Comparison of ENCODE assay signal across 21 cellular contexts in genomic region chr9:105252405-105252756, GRCh38. TPM values are rescaled to one million over a fixed set of nuclear protein-coding genes. Genes with fewer than 3 reads are reported as not detected.
A peak's percentile ranks its signal among the peaks of the same experiment; 100 is the strongest.
DNase-seq lines count a peak whose midpoint lies in the region; ATAC-seq, FAIRE-seq and TF ChIP-seq lines count a peak whose summit lies in the region.
"Had no signal": no experiment of that assay in that cellular context is flagged by ENCODE, and none has a peak within 500 bp of the region (broad histone marks: within the 10 kb centered on the region; RNA-seq: fewer than 3 reads in every experiment).

No MANE protein-coding gene starts in this region.

- H3K4me3 Mint-ChIP-seq in astrocyte (ENCODE audit: unreplicated experiment) (no peak overlapping the region), glutamatergic neuron (ENCODE audit: unreplicated experiment) (no peak overlapping the region)
- H3K4me3 Mint-ChIP-seq: CD8-positive, alpha-beta memory T cell; IgD-negative memory B cell had no signal

- TF ChIP-seq POLR2A in HepG2 (IDR thresholded peaks at IDR 0.05; ENCODE audit: insufficient read depth in 1 of 2, low read depth in 2 of 2, low read length in 2 of 2) (no peak), transverse colon (IDR thresholded peaks at IDR 0.05) (peak; percentile 61)

- H4K20me1 ChIP-seq in astrocyte (ENCODE audit: insufficient read depth, low read length) (peaks cover 8% of the 10 kb centered on the region), HepG2 (ENCODE audit: insufficient read depth, low read length) (no peaks in the 10 kb centered on the region)

- H3K27me3 Mint-ChIP-seq in astrocyte (ENCODE audit: low read depth, unreplicated experiment) (no peaks in the 10 kb centered on the region), glutamatergic neuron (ENCODE audit: unreplicated experiment) (no peaks in the 10 kb centered on the region)
- H3K27me3 Mint-ChIP-seq: CD8-positive, alpha-beta memory T cell had no signal

- H2AFZ ChIP-seq in astrocyte (ENCODE audit: low read depth, low read length) (no peak overlapping the region), HepG2 (ENCODE audit: low read length) (no peak overlapping the region)

- peaks cover 15% of the 10 kb centered on the region for H3K4me1 ChIP-seq in HEK293 (ENCODE audit: control insufficient read depth, insufficient read depth, low read length)
- H3K4me1 ChIP-seq in astrocyte (ENCODE audit: insufficient read depth, low read length): no peaks in the 10 kb centered on the region
- H3K4me1 ChIP-seq in HepG2 (ENCODE audit: insufficient read depth, low read length): peaks cover 81% of the 10 kb centered on the region
- peaks cover 3 to 88% (median 51%) of the 10 kb centered on the region in 4 donors for H3K4me1 ChIP-seq in transverse colon
- H3K4me1 ChIP-seq in tibial artery: peaks cover 0 to 17% (median 5%) of the 10 kb centered on the region in 4 donors

- H3K27ac ChIP-seq in HEK293 (ENCODE audit: extremely low read depth, low read depth, low read length) (no peak overlapping the region), astrocyte (ENCODE audit: low read depth, low read length) (no peak overlapping the region), HepG2 (ENCODE audit: extremely low read length, insufficient read depth, low read length) (peak overlapping the region; percentile 80), transverse colon (peak overlapping the region; percentile 79 to 84 (median 80)), tibial artery (no peak overlapping the region)

- peak; percentile 45 for ATAC-seq in HepG2
- ATAC-seq: PC-3 had no signal

- BruUV-seq in HepG2 (replicated peaks; lab: Mats Ljungman, UMichigan): no TSS peak

- intact Hi-C loops in HepG2 (cut with micrococcal nuclease; ENCODE audit: unreplicated experiment) (loop anchor here (2.0 kb wide), 1 partner anchor 78 kb away; no protein-coding TSS in a partner anchor), transverse colon (cut with DNase I; ENCODE audit: low total_unique reads) (no loop called here), tibial artery (cut with DNase I; ENCODE audit: low total_unique reads) (no loop called here)

- TF ChIP-seq RAD21 in HepG2 (CRISPR knock-in tag; IDR thresholded peaks at IDR 0.05): no peak

- H3K4me1 Mint-ChIP-seq in astrocyte (ENCODE audit: low read depth, unreplicated experiment) (peaks cover 15% of the 10 kb centered on the region), glutamatergic neuron (ENCODE audit: low read depth, unreplicated experiment) (no peaks in the 10 kb centered on the region)

- TF ChIP-seq EP300 in HepG2 (IDR thresholded peaks at IDR 0.05; ENCODE audit: low read depth in 2 of 2, low read length in 2 of 2) (no peak), HepG2 (CRISPR knock-in tag; IDR thresholded peaks at IDR 0.05; ENCODE audit: borderline replicate concordance) (no peak), transverse colon (IDR thresholded peaks at IDR 0.05; ENCODE audit: low read depth) (no peak)

- DNase-seq in astrocyte (ENCODE audit: low read depth): no peak
- no peak for DNase-seq in HepG2 (ENCODE audit: low spot score)
- DNase-seq in transverse colon: no peak
- no peak for DNase-seq in tibial artery
- no peak for DNase-seq in hippocampal formation (lab: John Stamatoyannopoulos, UW)
- no peak for DNase-seq in glutamatergic neuron
- DNase-seq: AML-193; C1 segment of cervical spinal cord; Calu3; CD8-positive, alpha-beta memory T cell; Karpas-422; NCI-H1694 treated with DMSO at 0.1 percent for 48 hours; NCI-H2081 treated with DMSO at 0.1 percent for 48 hours; NCI-H2171 treated with DMSO at 0.1 percent for 48 hours; PC-3; Right ventricle myocardium superior had no signal

- POLR2A ChIA-PET in HEK293 (lab: Yijun Ruan, JAX): interaction anchor here (1.3 to 3.2 kb wide), 2 partner anchors 8 to 117 kb away, joined by 4 to 16 read pairs; partner anchors contain the start of gene SLC44A1
- POLR2A ChIA-PET in HepG2 (lab: Yijun Ruan, JAX): interaction anchor here (0.7 to 1.4 kb wide), 8 partner anchors 29 to 166 kb away, joined by 3 to 6 read pairs (median 4); no protein-coding TSS in a partner anchor

- WGBS in HepG2 (ENCODE audit: low lambda C conversion rate): 77% methylated on average over 5 of the region's 5 CpGs
- WGBS in transverse colon (ENCODE audit: low coverage in 1 of 2), 2 donors: 60 to 62% methylated on average over 4 to 5 of the region's 5 CpGs

- FAIRE-seq in astrocyte (lab: Jason Lieb, UNC) (no peak), HepG2 (lab: Jason Lieb, UNC) (no peak)
- FAIRE-seq: GM12891, H54, HTR-8/SVneo had no signal

- H3K36me3 Mint-ChIP-seq in astrocyte (ENCODE audit: low read depth, unreplicated experiment) (no peaks in the 10 kb centered on the region), glutamatergic neuron (ENCODE audit: unreplicated experiment) (no peaks in the 10 kb centered on the region)
- H3K36me3 Mint-ChIP-seq: CD8-positive, alpha-beta memory T cell had no signal

- H3K79me2 ChIP-seq in astrocyte (ENCODE audit: insufficient read depth, low read length) (peaks cover 13% of the 10 kb centered on the region), HepG2 (ENCODE audit: insufficient read depth, low read length) (peaks cover 84% of the 10 kb centered on the region)

- TF ChIP-seq CTCF in HEK293 (tag by site-specific recombination; IDR thresholded peaks at IDR 0.05) (no peak), astrocyte (IDR thresholded peaks at IDR 0.05; ENCODE audit: insufficient read depth, low read depth, low read length) (no peak), HepG2 (CRISPR knock-in tag; IDR thresholded peaks at IDR 0.05) (no peak), transverse colon (IDR thresholded peaks at IDR 0.05) (no peak), tibial artery (IDR thresholded peaks at IDR 0.05) (no peak), glutamatergic neuron (IDR thresholded peaks at IDR 0.05; ENCODE audit: partially characterized antibody, unreplicated experiment) (no peak)

- H3K4me2 ChIP-seq in astrocyte (ENCODE audit: low read length) (no peak overlapping the region), HepG2 (ENCODE audit: low read depth, low read length) (peak overlapping the region; percentile 74)

- H3K27ac Mint-ChIP-seq in astrocyte (ENCODE audit: unreplicated experiment) (peak overlapping the region; percentile 20), glutamatergic neuron (ENCODE audit: unreplicated experiment) (no peak overlapping the region)
- H3K27ac Mint-ChIP-seq: CD8-positive, alpha-beta memory T cell; IgD-negative memory B cell had no signal

- H3K9ac ChIP-seq in astrocyte (ENCODE audit: low read length): no peak overlapping the region
- H3K9ac ChIP-seq in HepG2 (ENCODE audit: insufficient read depth, low read depth, low read length): no peak overlapping the region

- H3K36me3 ChIP-seq in HEK293 (ENCODE audit: control insufficient read depth in 2 of 2, insufficient read depth in 1 of 2, low read length in 2 of 2) (no peaks in the 10 kb centered on the region), astrocyte (ENCODE audit: insufficient read depth, low read length) (no peaks in the 10 kb centered on the region), HepG2 (replicated peaks in 1 of 2; ENCODE audit: control insufficient read depth in 1 of 2, insufficient read depth in 2 of 2, low read length in 2 of 2) (no peaks in the 10 kb centered on the region), transverse colon (no peaks in the 10 kb centered on the region), tibial artery (no peaks in the 10 kb centered on the region)

- no peaks in the 10 kb centered on the region for H3K27me3 ChIP-seq in astrocyte (ENCODE audit: insufficient read depth, low read length)
- no peaks in the 10 kb centered on the region for H3K27me3 ChIP-seq in HepG2 (ENCODE audit: control insufficient read depth in 1 of 2, insufficient read depth in 2 of 2, low read length in 2 of 2)
- H3K27me3 ChIP-seq in transverse colon: no peaks in the 10 kb centered on the region
- no peaks in the 10 kb centered on the region for H3K27me3 ChIP-seq in tibial artery

- H3K4me3 ChIP-seq in HEK293 (ENCODE audit: low read depth, low read length): no peak overlapping the region
- H3K4me3 ChIP-seq in astrocyte (ENCODE audit: insufficient read depth, low read depth, low read length): no peak overlapping the region
- H3K4me3 ChIP-seq in HepG2 (replicated peaks in 1 of 3; ENCODE audit: insufficient read depth in 1 of 3, low read depth in 2 of 3, low read length in 3 of 3): peak overlapping the region in 2 of 3 experiments; percentile 24 to 49; a peak in 1 of 6 replicates
- H3K4me3 ChIP-seq in transverse colon: no peak overlapping the region
- no peak overlapping the region for H3K4me3 ChIP-seq in tibial artery

- H3K9me3 ChIP-seq in HEK293 (ENCODE audit: control insufficient read depth, insufficient read depth, low read depth, low read length) (no peaks in the 10 kb centered on the region), astrocyte (ENCODE audit: insufficient read depth, low read depth, low read length) (no peaks in the 10 kb centered on the region), HepG2 (ENCODE audit: low read length) (no peaks in the 10 kb centered on the region), transverse colon (no peaks in the 10 kb centered on the region), tibial artery (no peaks in the 10 kb centered on the region)

- in situ Hi-C loops in HepG2 (cut with HindIII; ENCODE audit: extremely low pct_ligation_motif_present, low pct_unique_long_range_greater_than_20kb) (loop anchor here (5.0 kb wide), 2 partner anchors 40 to 165 kb away; no protein-coding TSS in a partner anchor), transverse colon (cut with MboI; ENCODE audit: low pct_ligation_motif_present in 1 of 4, low pct_unique_long_range_greater_than_20kb in 1 of 4, low sequenced_read_pairs in 3 of 4) (no loop called here)

- CTCF ChIA-PET in HEK293 (lab: Yijun Ruan, JAX) (no interaction called here), HepG2 (lab: Yijun Ruan, JAX; ENCODE audit: low intra/inter-chr PET ratio, low total read pairs) (no interaction called here)

- H3K9me3 Mint-ChIP-seq in astrocyte (ENCODE audit: unreplicated experiment) (no peaks in the 10 kb centered on the region), glutamatergic neuron (ENCODE audit: unreplicated experiment) (no peaks in the 10 kb centered on the region)
- H3K9me3 Mint-ChIP-seq: CD8-positive, alpha-beta memory T cell; IgD-negative memory B cell had no signal

RNA-seq across cellular contexts. Expression of gene SLC44A1, which starts 7.9 kb away (rescaled TPM):
- 43.8 and 46.9 TPM in 2 replicates for total RNA-seq in astrocyte
- 30.4 and 40.8 TPM in 2 replicates for total RNA-seq in HepG2 (2016; rRNA removed; fragmentation: Illumina TruSeq; extraction: Trizol)
- 12.0 and 12.2 TPM in 2 replicates for total RNA-seq in HepG2 (2016; cell fraction: cytosol; rRNA removed; fragmentation: Illumina TruSeq; extraction: Trizol; ENCODE audit: low read depth)
- total RNA-seq in HepG2 (2016; cell fraction: insoluble cytoplasmic fraction; rRNA removed; fragmentation: Illumina TruSeq; extraction: Trizol): 31.5 and 39.4 TPM in 2 replicates
- total RNA-seq in HepG2 (2016; cell fraction: membrane; rRNA removed; fragmentation: Illumina TruSeq; extraction: Trizol): 34.7 and 38.3 TPM in 2 replicates
- total RNA-seq in HepG2 (2016; cell fraction: nucleus; rRNA removed; fragmentation: Illumina TruSeq; extraction: Trizol): 31.6 and 40.2 TPM in 2 replicates
- polyA plus RNA-seq in HepG2 (2011; rRNA removed): 21.1 and 21.4 TPM in 2 replicates
- 15.7 and 26.2 TPM in 2 replicates for polyA plus RNA-seq in HepG2 (2011; cell fraction: cytosol; rRNA removed)
- polyA plus RNA-seq in HepG2 (2011; cell fraction: nucleus; rRNA removed): 7.9 and 11.1 TPM in 2 replicates
- polyA plus RNA-seq in HepG2 (2012): 38.1 and 40.7 TPM in 2 replicates
- polyA plus RNA-seq in HepG2 (2016; cell fraction: cytosol; fragmentation: Illumina TruSeq; extraction: Trizol; ENCODE audit: low read depth): 5.0 and 7.1 TPM in 2 replicates
- 20.0 and 22.2 TPM in 2 replicates for polyA plus RNA-seq in HepG2 (2016; cell fraction: insoluble cytoplasmic fraction; fragmentation: Illumina TruSeq; extraction: Trizol; ENCODE audit: low read depth)
- polyA plus RNA-seq in HepG2 (2016; cell fraction: membrane; fragmentation: Illumina TruSeq; extraction: Trizol; ENCODE audit: low read depth): 13.9 and 16.2 TPM in 2 replicates
- 26.5 and 26.7 TPM in 2 replicates for polyA plus RNA-seq in HepG2 (2016; cell fraction: nucleus; fragmentation: Illumina TruSeq; extraction: Trizol; ENCODE audit: insufficient read depth, low read depth)
- 69.1 and 73.0 TPM in 2 replicates for polyA minus RNA-seq in HepG2 (2011; rRNA and poly(A)+ RNA removed; ENCODE audit: low replicate concordance)
- 23.7 and 37.4 TPM in 2 replicates for polyA minus RNA-seq in HepG2 (2011; cell fraction: cytosol; rRNA and poly(A)+ RNA removed)
- polyA minus RNA-seq in HepG2 (2011; cell fraction: nucleus; rRNA and poly(A)+ RNA removed): 30.1 and 37.0 TPM in 2 replicates
- 10 to 100 TPM; 39.3 to 94.1 (median 58.3) TPM for total RNA-seq in transverse colon
- total RNA-seq in glutamatergic neuron (ENCODE audit: unreplicated experiment): 9.6 TPM

Comparison
In these comparisons a context has a peak if more than half of its experiments do, and no peak if none do; other contexts are left out.
1. H3K27ac ChIP-seq: peak in HepG2 (single experiment) and transverse colon (4 of 4); none in HEK293 (single experiment), astrocyte (single experiment) and tibial artery (0 of 2).
2. H3K4me3 ChIP-seq: peak in HepG2 (2 of 3); none in HEK293 (single experiment), astrocyte (single experiment), transverse colon (0 of 4) and tibial artery (0 of 2).